ENCODE assay signal across 28 cellular contexts in genomic region chr16:9384141-9384540, GRCh38.
"Had no signal": no experiment of that assay in that cellular context is flagged by ENCODE, and none has a peak within 500 bp of the region (broad histone marks: within the 10 kb centered on the region; RNA-seq: fewer than 3 reads in every experiment).

No MANE protein-coding gene starts in this region.

- H3K27me3 ChIP-seq: esophagus muscularis mucosa, foreskin keratinocyte, gastroesophageal sphincter, neural progenitor cell, right lobe of liver, suprapubic skin, transverse colon, upper lobe of right lung, vagina had no signal

- H3K36me3 ChIP-seq: esophagus muscularis mucosa, gastroesophageal sphincter, neural progenitor cell, right lobe of liver, suprapubic skin, transverse colon, upper lobe of right lung, vagina had no signal

- H3K9me3 ChIP-seq: right lobe of liver, suprapubic skin, vagina had no signal

- H3K27ac ChIP-seq: esophagus muscularis mucosa, foreskin keratinocyte, gastroesophageal sphincter, neural progenitor cell, parathyroid adenoma, right lobe of liver, suprapubic skin, transverse colon, upper lobe of right lung, vagina had no signal

- DNase-seq: effector CD8-positive, alpha-beta T cell; endodermal cell; hypothalamus; immature natural killer cell; islet precursor cell; kidney glomerular epithelial cell; left ventricle myocardium superior; mesenchymal stem cell; mucosa of descending colon; naive B cell; right lobe of liver; stimulated activated CD4-positive, alpha-beta T cell treated with anti-CD3 and anti-CD28 coated beads, Interleukin-12 subunit alpha, Interleukin-12 subunit beta, amount 100 ng/mL, for 4 hours; stimulated activated CD4-positive, alpha-beta T cell treated with anti-CD3 and anti-CD28 coated beads, Interleukin-1b, Interleukin-23, amount 100 ng/mL, for 48 hours; stimulated activated CD4-positive, alpha-beta T cell treated with anti-CD3 and anti-CD28 coated beads, Interleukin-4, amount 100 ng/mL, for 1 hour; stimulated activated CD8-positive, alpha-beta memory T cell treated with anti-CD3 and anti-CD28 coated beads, Interleukin-4, amount 100 ng/mL, for 48 hours; stimulated activated naive CD4-positive, alpha-beta T cell; stimulated activated naive CD8-positive, alpha-beta T cell treated with anti-CD3 and anti-CD28 coated beads, Interleukin-15, amount 100 ng/mL, for 72 hours; transverse colon; upper lobe of right lung had no signal

- H3K4me1 ChIP-seq: esophagus muscularis mucosa, foreskin keratinocyte, gastroesophageal sphincter, neural progenitor cell, parathyroid adenoma, right lobe of liver, suprapubic skin, transverse colon, upper lobe of right lung, vagina had no signal

- ATAC-seq: foreskin keratinocyte; gastroesophageal sphincter; left ventricle myocardium superior; mucosa of descending colon; natural killer cell treated with Interleukin-12 subunit alpha and Interleukin-12 subunit beta and Interleukin-15 and Interleukin-18, amount 100 ng/mL, for 72 hours; right lobe of liver; stimulated activated naive CD8-positive, alpha-beta T cell treated with anti-CD3 and anti-CD28 coated beads, Interleukin-15, amount 100 ng/mL, for 72 hours; upper lobe of right lung had no signal

- H3K4me3 ChIP-seq: esophagus muscularis mucosa, gastroesophageal sphincter, mucosa of descending colon, neural progenitor cell, right lobe of liver, smooth muscle cell, suprapubic skin, transverse colon, upper lobe of right lung, vagina had no signal
